ENCODE assay signal across 1 cellular context in the genomic region with DNA sequence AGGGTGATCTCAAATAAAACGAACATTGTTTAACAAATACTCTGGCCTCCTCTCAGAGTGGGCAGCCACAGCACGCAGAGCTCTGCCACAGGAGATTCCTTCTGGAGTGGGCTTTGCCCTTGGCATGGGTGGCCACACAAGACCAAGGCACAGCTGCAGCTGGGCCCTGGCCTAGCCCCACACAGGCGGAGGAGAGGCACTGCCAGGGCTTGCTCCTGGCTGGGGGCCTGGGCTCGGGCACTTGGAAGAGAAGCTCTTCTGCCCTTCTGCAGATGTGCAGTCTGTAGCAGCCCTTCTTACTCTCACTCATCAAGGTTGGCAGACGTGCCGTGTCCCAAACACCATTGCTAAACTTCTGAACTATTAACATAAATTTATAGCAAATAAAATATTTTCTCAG.
TF ChIP-seq lines count a peak whose summit lies in the region.

No MANE protein-coding gene starts in this region.

TF ChIP-seq in IMR-90, 13 proteins besides CTCF, POLR2A, EP300 and RAD21 (continued from another document):
- TF ChIP-seq ELK1 (IDR thresholded peaks at IDR 0.05; ENCODE audit: borderline replicate concordance, low read depth, low read length) (no peak), NFE2L2 (IDR thresholded peaks at IDR 0.05; ENCODE audit: low read depth, low read length) (no peak), SMC3 (IDR thresholded peaks at IDR 0.05; ENCODE audit: low read depth, low read length) (no peak), USF2 (IDR thresholded peaks at IDR 0.05; ENCODE audit: low read depth, low read length) (no peak), MXI1 (IDR thresholded peaks at IDR 0.05; ENCODE audit: borderline replicate concordance, low read depth, low read length) (no peak), CHD1 (IDR thresholded peaks at IDR 0.05; ENCODE audit: low read depth, low read length) (no peak), RFX5 (IDR thresholded peaks at IDR 0.05; ENCODE audit: low read depth, low read length) (no peak), RCOR1 (IDR thresholded peaks at IDR 0.05; ENCODE audit: insufficient replicate concordance, low read length) (no peak), MAFK (IDR thresholded peaks at IDR 0.05; ENCODE audit: low read depth, low read length) (no peak), CEBPB (IDR thresholded peaks at IDR 0.05; ENCODE audit: low read depth, low read length) (no peak), FOS (IDR thresholded peaks at IDR 0.05; ENCODE audit: low read depth, low read length) (no peak), MAZ (IDR thresholded peaks at IDR 0.05; ENCODE audit: borderline replicate concordance, low read depth, low read length) (no peak)
TF ChIP-seq in IMR-90: peak in this region for 0.
